In genomic region chr5:168273056-168273980, GRCh38 we compare ENCODE assay signal across 1 cellular context.
TF ChIP-seq lines count a peak whose summit lies in the region.

No MANE protein-coding gene starts in this region.

TF ChIP-seq in K562, 482 proteins besides CTCF, POLR2A, EP300 and RAD21 (continued from another document):
- TF ChIP-seq, protein P1, sequence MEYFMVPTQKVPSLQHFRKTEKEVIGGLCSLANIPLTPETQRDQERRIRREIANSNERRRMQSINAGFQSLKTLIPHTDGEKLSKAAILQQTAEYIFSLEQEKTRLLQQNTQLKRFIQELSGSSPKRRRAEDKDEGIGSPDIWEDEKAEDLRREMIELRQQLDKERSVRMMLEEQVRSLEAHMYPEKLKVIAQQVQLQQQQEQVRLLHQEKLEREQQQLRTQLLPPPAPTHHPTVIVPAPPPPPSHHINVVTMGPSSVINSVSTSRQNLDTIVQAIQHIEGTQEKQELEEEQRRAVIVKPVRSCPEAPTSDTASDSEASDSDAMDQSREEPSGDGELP (CRISPR knock-in tag; IDR thresholded peaks at IDR 0.05; ENCODE audit: borderline replicate concordance): no peak
